In genomic region chr7:20206104-20206896, GRCh38 we compare ENCODE assay signal across 16 cellular contexts. TPM values are rescaled to one million over a fixed set of nuclear protein-coding genes. Genes with fewer than 3 reads are reported as not detected.
A peak's percentile ranks its signal among the peaks of the same experiment; 100 is the strongest.
DNase-seq lines count a peak whose midpoint lies in the region; ATAC-seq, FAIRE-seq and TF ChIP-seq lines count a peak whose summit lies in the region.
"Had no signal": no experiment of that assay in that cellular context is flagged by ENCODE, and none has a peak within 500 bp of the region (broad histone marks: within the 10 kb centered on the region; RNA-seq: fewer than 3 reads in every experiment).

No MANE protein-coding gene starts in this region.

- TF ChIP-seq EP300 in K562 (IDR thresholded peaks at IDR 0.05; ENCODE audit: low read length) (no peak), suprapubic skin (IDR thresholded peaks at IDR 0.05) (no peak)

- no peak for TF ChIP-seq POLR2A in K562 (conservative IDR thresholded peaks at IDR 0.05)
- TF ChIP-seq POLR2A in suprapubic skin (IDR thresholded peaks at IDR 0.05): no peak

- POLR2A ChIA-PET in K562 (lab: Yijun Ruan, JAX): interaction anchor here (0.6 to 1.0 kb wide), 2 partner anchors 10 to 247 kb away, joined by 3 read pairs; no protein-coding TSS in a partner anchor

- H3K27me3 ChIP-seq in K562 (ENCODE audit: control insufficient read depth in 2 of 2, insufficient read depth in 2 of 2, low read length in 2 of 2): no peaks in the 10 kb centered on the region
- no peaks in the 10 kb centered on the region for H3K27me3 ChIP-seq in suprapubic skin

- H3K4me2 ChIP-seq in K562 (ENCODE audit: insufficient read depth, low read length): no peak overlapping the region

- no peak for TF ChIP-seq RAD21 in K562 (CRISPR knock-in tag; conservative IDR thresholded peaks at IDR 0.05 in 1 of 2, IDR thresholded peaks at IDR 0.05 in 1 of 2)

- H3K9me3 ChIP-seq in K562 (replicated peaks; ENCODE audit: control insufficient read depth, insufficient read depth, low read depth, low read length) (peaks cover 27% of the 10 kb centered on the region), suprapubic skin (no peaks in the 10 kb centered on the region)

- in situ Hi-C loops in K562 (cut with MboI): no loop called here

- H3K36me3 ChIP-seq in K562 (ENCODE audit: control insufficient read depth, insufficient read depth, low read length): peaks cover 11% of the 10 kb centered on the region
- no peaks in the 10 kb centered on the region for H3K36me3 ChIP-seq in suprapubic skin

- H3K9ac ChIP-seq in K562 (ENCODE audit: insufficient read depth in 1 of 2, low read depth in 2 of 2, low read length in 2 of 2): no peak overlapping the region

- FAIRE-seq in GM18507 (lab: Jason Lieb, UNC): peak; percentile 35
- FAIRE-seq in K562 (lab: Jason Lieb, UNC): no peak
- FAIRE-seq: H54 had no signal

- CTCF ChIA-PET in K562 (lab: Yijun Ruan, JAX; ENCODE audit: low intra/inter-chr PET ratio): no interaction called here

- H3K9me1 ChIP-seq in K562 (ENCODE audit: control insufficient read depth, insufficient read depth, low read length): no peaks in the 10 kb centered on the region

- WGBS in K562 (ENCODE audit: insufficient coverage, low coverage, missing lambda C conversion rate): 66% methylated on average over 2 of the region's 2 CpGs
- WGBS in suprapubic skin: 64% methylated on average over 2 of the region's 2 CpGs

- H3K27ac ChIP-seq in K562 (ENCODE audit: extremely low read depth, low read depth, low read length) (no peak overlapping the region), suprapubic skin (peak overlapping the region; percentile 34)

- H2AFZ ChIP-seq in K562 (ENCODE audit: low read depth, low read length): no peak overlapping the region

- H3K4me1 ChIP-seq in K562 (replicated peaks in 1 of 2; ENCODE audit: control insufficient read depth in 2 of 2, insufficient read depth in 2 of 2, low read length in 2 of 2) (peaks cover 0 to 11% of the 10 kb centered on the region in 2 experiments; a peak in 3 of 5 replicates), suprapubic skin (no peaks in the 10 kb centered on the region)

- H3K79me2 ChIP-seq in K562 (ENCODE audit: control insufficient read depth, insufficient read depth, low read length): peaks cover 51% of the 10 kb centered on the region

- no peaks in the 10 kb centered on the region for H4K20me1 ChIP-seq in K562 (replicated peaks; ENCODE audit: control insufficient read depth, insufficient read depth, low read length)

- BruUV-seq in K562 (replicated peaks; lab: Mats Ljungman, UMichigan): no TSS peak

- H3K4me3 ChIP-seq in K562: no peak overlapping the region
- H3K4me3 ChIP-seq in suprapubic skin: no peak overlapping the region

- no peak for TF ChIP-seq CTCF in K562 (IDR thresholded peaks at IDR 0.05 in 2 of 3, conservative IDR thresholded peaks at IDR 0.05 in 1 of 3; ENCODE audit: insufficient read depth in 2 of 3, low read depth in 1 of 3, low read length in 3 of 3)
- no peak for TF ChIP-seq CTCF in suprapubic skin (IDR thresholded peaks at IDR 0.05)

- no peak for DNase-seq in GM18507 (ENCODE audit: extremely low spot score, insufficient read length, low read depth)
- DNase-seq in K562 (ENCODE audit: extremely low read depth in 1 of 4, low spot score in 3 of 4): no peak
- DNase-seq in kidney tubule cell (ENCODE audit: low spot score): peak; percentile 96
- no peak for DNase-seq in suprapubic skin (ENCODE audit: low spot score in 2 of 2)
- DNase-seq in stimulated activated naive CD4-positive, alpha-beta T cell treated with Interleukin-2 at 50 U/mL for 16 hours (lab: John Stamatoyannopoulos, UW): no peak
- DNase-seq in NCI-H2196 (lab: John Stamatoyannopoulos, UW; ENCODE audit: unreplicated experiment): no peak
- DNase-seq: CD4-positive, alpha-beta T cell; MM.1S; NCI-H1105 treated with DMSO at 0.1 percent for 48 hours; NCI-H187 treated with DMSO at 0.1 percent for 48 hours; NCI-H2171 treated with DMSO at 0.1 percent for 48 hours; NCI-H510A treated with DMSO at 0.1 percent for 48 hours; SHP77 treated with DMSO at 0.1 percent for 48 hours had no signal

- ATAC-seq in K562 (no peak), HG02798 (IDR thresholded peaks at IDR 0.05; ENCODE audit: poor library complexity, unreplicated experiment) (no peak)

- intact Hi-C loops in K562 (cut with micrococcal nuclease): no loop called here

TF ChIP-seq in K562, 482 proteins besides CTCF, POLR2A, EP300 and RAD21:
- TF ChIP-seq ZNF316 (IDR thresholded peaks at IDR 0.05) (peak; percentile 67), C11orf30 (IDR thresholded peaks at IDR 0.05; ENCODE audit: low read depth) (peak; percentile 49), STAG1 (CRISPR knock-in tag; IDR thresholded peaks at IDR 0.05; ENCODE audit: borderline replicate concordance) (no peak), TFE3 (CRISPR knock-in tag; IDR thresholded peaks at IDR 0.05) (no peak), IFI16 (CRISPR knock-in tag; IDR thresholded peaks at IDR 0.05) (no peak), SMC3 (conservative IDR thresholded peaks at IDR 0.05; ENCODE audit: insufficient read depth, low read depth, low read length) (no peak), TGIF2 (CRISPR knock-in tag; IDR thresholded peaks at IDR 0.05) (no peak)

RNA-seq across cellular contexts. Expression of gene MACC1, which starts 10.9 kb away (rescaled TPM):
- total RNA-seq in K562 (2011; cell fraction: chromatin; rRNA removed; ENCODE audit: low replicate concordance): 22.2 and 81.4 TPM in 2 replicates
- total RNA-seq in K562 (2011; cell fraction: nucleolus; rRNA removed): 6.7 and 10.3 TPM in 2 replicates
- 21.9 and 60.5 TPM in 2 replicates for total RNA-seq in K562 (2011; cell fraction: nucleoplasm; rRNA removed)
- total RNA-seq in K562 (2014; rRNA removed) (10.4 and 12.6 TPM in 2 replicates), K562 (2014; rRNA removed; fragmentation: Illumina TruSeq; extraction: Trizol) (30.2 and 36.7 TPM in 2 replicates), K562 (2015; rRNA removed; fragmentation: Illumina TruSeq; extraction: Trizol) (16.7 and 17.8 TPM in 2 replicates), K562 (2021) (16.1 and 20.4 TPM in 2 replicates), suprapubic skin (10 to 100 TPM in 3 of 4 donors, 1 to 10 TPM in 1; 8.6 to 13.0 (median 11.5) TPM)
- polyA plus RNA-seq in K562 (2011; rRNA removed) (5.1 and 12.7 TPM in 2 replicates), K562 (2014; fragmentation: Illumina TruSeq; extraction: Trizol) (9.1 and 9.6 TPM in 2 replicates), K562 (2014; fragmentation: Nextera tagmentation; extraction: Ambion mirVana) (1 to 10 TPM; 7.5 to 8.6 TPM), K562 (2014; rRNA removed) (4.4 and 5.9 TPM in 2 replicates)
- polyA plus RNA-seq in K562 (2011; cell fraction: cytosol; rRNA removed): 1.9 and 2.4 TPM in 2 replicates
- polyA plus RNA-seq in K562 (2011; cell fraction: nucleus; rRNA removed): 4.5 and 6.4 TPM in 2 replicates
- polyA plus RNA-seq in K562 (2012): 5.6 and 6.9 TPM in 2 replicates
- 25.1 and 40.4 TPM in 2 replicates for polyA minus RNA-seq in K562 (2011; rRNA and poly(A)+ RNA removed)
- 9.4 and 19.5 TPM in 2 replicates for polyA minus RNA-seq in K562 (2011; cell fraction: cytosol; rRNA and poly(A)+ RNA removed)
- 13.6 and 17.3 TPM in 2 replicates for polyA minus RNA-seq in K562 (2011; cell fraction: nucleus; rRNA and poly(A)+ RNA removed)
- total RNA-seq: HT1080 had no signal
